In genomic region chr6:48471326-48471725, GRCh38 we compare ENCODE assay signal across 31 cellular contexts.
"Had no signal": no experiment of that assay in that cellular context is flagged by ENCODE, and none has a peak within 500 bp of the region (broad histone marks: within the 10 kb centered on the region; RNA-seq: fewer than 3 reads in every experiment).

No MANE protein-coding gene starts in this region.

- H3K27me3 ChIP-seq: brain microvascular endothelial cell, esophagus muscularis mucosa, foreskin keratinocyte, heart right ventricle had no signal

- ATAC-seq: activated CD4-positive, alpha-beta T cell treated with anti-CD3 and anti-CD28 coated beads for 36 hours; activated CD8-positive, alpha-beta memory T cell treated with anti-CD3 and anti-CD28 coated beads, Interleukin-2, amount 10 ng/mL, durations not matched to agents 7 days and 5 days; activated CD8-positive, alpha-beta T cell treated with anti-CD3 and anti-CD28 coated beads, Interleukin-2, amount 10 ng/mL, durations not matched to agents 7 days and 5 days; activated naive CD4-positive, alpha-beta T cell treated with anti-CD3 and anti-CD28 coated beads, Interleukin-2, amount 50 U/mL, for 72 hours; foreskin keratinocyte; gastroesophageal sphincter; heart right ventricle; T-helper 17 cell had no signal

- FAIRE-seq: astrocyte, bronchial epithelial cell had no signal

- H3K9me3 ChIP-seq: esophagus muscularis mucosa, gastroesophageal sphincter had no signal

- H3K4me1 ChIP-seq: esophagus muscularis mucosa, gastroesophageal sphincter, heart right ventricle had no signal

- DNase-seq: activated CD4-positive, alpha-beta memory T cell treated with anti-CD3 and anti-CD28 coated beads for 36 hours; activated CD4-positive, alpha-beta T cell treated with anti-CD3 and anti-CD28 coated beads for 36 hours; activated CD4-positive, alpha-beta T cell treated with anti-CD3 and anti-CD28 coated beads, Interleukin-2, amount 10 ng/mL, durations not matched to agents 24 days and 14 days; activated CD4-positive, CD25-positive, alpha-beta regulatory T cell; activated CD4-positive, CD25-positive, alpha-beta regulatory T cell treated with anti-CD3 and anti-CD28 coated beads, Interleukin-2, amount 50 U/mL, for 72 hours; activated CD8-positive, alpha-beta memory T cell treated with anti-CD3 and anti-CD28 coated beads, Interleukin-2, amount 10 ng/mL, durations not matched to agents 7 days and 5 days; activated CD8-positive, alpha-beta memory T cell treated with anti-CD3 and anti-CD28 coated beads, Interleukin-2, amount 50 U/mL, for 4 hours; activated CD8-positive, alpha-beta T cell treated with anti-CD3 and anti-CD28 coated beads, Interleukin-2, amount 10 ng/mL, durations not matched to agents 7 days and 5 days; activated effector memory CD4-positive, alpha-beta T cell treated with anti-CD3 and anti-CD28 coated beads, Interleukin-2, amount 50 U/mL, for 16 hours; activated naive CD4-positive, alpha-beta T cell; activated naive CD4-positive, alpha-beta T cell treated with anti-CD3 and anti-CD28 coated beads, Interleukin-2, amount 10 ng/mL, durations not matched to agents 7 days and 5 days; activated naive CD8-positive, alpha-beta T cell treated with anti-CD3 and anti-CD28 coated beads, Interleukin-2, amount 10 ng/mL, durations not matched to agents 7 days and 5 days; activated T-cell treated with anti-CD3 and anti-CD28 coated beads, Interleukin-2, amount 50 U/mL, for 1 hour; activated T-cell treated with anti-CD3 and anti-CD28 coated beads, Interleukin-2, amount 50 U/mL, for 48 hours; amniotic stem cell; anterior cingulate cortex; brain microvascular endothelial cell; dorsolateral prefrontal cortex; effector memory CD4-positive, alpha-beta T cell; endodermal cell; foreskin keratinocyte; heart right ventricle; T-helper 1 cell; T-helper 17 cell; T1000 had no signal

- H3K36me3 ChIP-seq: brain microvascular endothelial cell, esophagus muscularis mucosa, gastroesophageal sphincter, heart right ventricle had no signal

- H3K27ac ChIP-seq: brain microvascular endothelial cell, coronary artery, dorsolateral prefrontal cortex, esophagus muscularis mucosa, foreskin keratinocyte, gastroesophageal sphincter, heart right ventricle had no signal

- H3K4me3 ChIP-seq: coronary artery, dorsolateral prefrontal cortex, esophagus muscularis mucosa, gastroesophageal sphincter, heart right ventricle had no signal
